In the genomic region with DNA sequence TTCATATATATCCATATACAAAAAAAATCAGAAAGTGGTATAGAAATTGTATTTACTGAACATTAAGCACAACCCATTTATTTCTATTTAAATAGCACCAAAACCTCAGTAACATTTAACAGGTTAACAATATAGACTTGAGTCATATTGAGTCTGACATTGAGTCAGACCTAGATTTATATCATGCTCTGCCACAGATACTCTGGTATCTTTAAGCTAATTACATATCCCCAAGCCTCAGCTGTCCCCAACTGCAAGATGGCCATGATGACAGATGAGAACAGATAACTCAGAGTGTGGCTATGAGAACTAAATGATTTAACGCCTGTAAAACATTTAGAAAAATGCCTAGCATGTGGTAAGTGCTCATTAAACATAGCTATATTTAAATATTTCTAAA, we compare ENCODE assay signal across 10 cellular contexts. TPM values are rescaled to one million over a fixed set of nuclear protein-coding genes. Genes with fewer than 3 reads are reported as not detected.
DNase-seq lines count a peak whose midpoint lies in the region; ATAC-seq, FAIRE-seq and TF ChIP-seq lines count a peak whose summit lies in the region.
"Had no signal": no experiment of that assay in that cellular context is flagged by ENCODE, and none has a peak within 500 bp of the region (broad histone marks: within the 10 kb centered on the region; RNA-seq: fewer than 3 reads in every experiment).

No MANE protein-coding gene starts in this region.

- H3K9me3 ChIP-seq in right atrium auricular region: no peaks in the 10 kb centered on the region
- H3K9me3 ChIP-seq: breast epithelium, gastrocnemius medialis, mucosa of descending colon had no signal

- FAIRE-seq in HTR-8/SVneo (lab: Jason Lieb, UNC): no peak

- H3K36me3 ChIP-seq in right atrium auricular region: no peaks in the 10 kb centered on the region
- H3K36me3 ChIP-seq: breast epithelium, gastrocnemius medialis had no signal

- H3K27ac ChIP-seq in right atrium auricular region: no peak overlapping the region
- H3K27ac ChIP-seq: breast epithelium had no signal

- no peaks in the 10 kb centered on the region for H3K4me1 ChIP-seq in right atrium auricular region
- H3K4me1 ChIP-seq: breast epithelium had no signal

- peaks cover 0 to 7% of the 10 kb centered on the region in 2 donors for H3K9me3 Mint-ChIP-seq in activated naive CD4-positive, alpha-beta T cell treated with anti-CD3 and anti-CD28 coated beads, Interleukin-2, amount 50 U/mL, for 72 hours

- ATAC-seq in GM18858 (IDR thresholded peaks at IDR 0.05; ENCODE audit: unreplicated experiment) (peak; percentile 61), GM19455 (IDR thresholded peaks at IDR 0.05; ENCODE audit: unreplicated experiment) (peak; percentile 65), HG03095 (IDR thresholded peaks at IDR 0.05; ENCODE audit: unreplicated experiment) (peak; percentile 65)
- peak; percentile 70 to 77 for ATAC-seq in activated naive CD4-positive, alpha-beta T cell treated with anti-CD3 and anti-CD28 coated beads, Interleukin-2, amount 50 U/mL, for 72 hours

- no peaks in the 10 kb centered on the region for H3K27me3 ChIP-seq in right atrium auricular region
- H3K27me3 ChIP-seq: breast epithelium, gastrocnemius medialis had no signal

- TF ChIP-seq CTCF in right atrium auricular region (IDR thresholded peaks at IDR 0.05): no peak

- H3K36me3 Mint-ChIP-seq in activated naive CD4-positive, alpha-beta T cell treated with anti-CD3 and anti-CD28 coated beads, Interleukin-2, amount 50 U/mL, for 72 hours: peaks cover 7 to 34% of the 10 kb centered on the region in 2 donors

- DNase-seq in activated naive CD4-positive, alpha-beta T cell treated with anti-CD3 and anti-CD28 coated beads, Interleukin-2, amount 50 U/mL, for 72 hours (ENCODE audit: low spot score in 2 of 2): peak in 1 of 2 donors; percentile 24
- DNase-seq in right atrium auricular region (ENCODE audit: low spot score) (no peak), HTR-8/SVneo (ENCODE audit: insufficient read length, low spot score) (no peak), cardiac septum (ENCODE audit: low spot score) (no peak)

- intact Hi-C loops in cardiac septum (cut with DNase I): no loop called here

- no peak overlapping the region for H3K27ac Mint-ChIP-seq in activated naive CD4-positive, alpha-beta T cell treated with anti-CD3 and anti-CD28 coated beads, Interleukin-2, amount 50 U/mL, for 72 hours

- H3K4me3 ChIP-seq in right atrium auricular region: no peak overlapping the region
- H3K4me3 ChIP-seq: breast epithelium, gastrocnemius medialis, mucosa of descending colon had no signal

RNA-seq across cellular contexts. Expression of gene IFNG, which starts 40.3 kb away (rescaled TPM):
- 10 to 100 TPM; 53.0 to 69.4 TPM for total RNA-seq in activated naive CD4-positive, alpha-beta T cell treated with anti-CD3 and anti-CD28 coated beads, Interleukin-2, amount 50 U/mL, for 72 hours
- total RNA-seq in right atrium auricular region (not detected), cardiac septum (not detected)
- total RNA-seq: breast epithelium, gastrocnemius medialis, mucosa of descending colon had no signal

Comparison
In these comparisons a context has a peak if more than half of its experiments do, and no peak if none do; other contexts are left out.
1. RNA of gene IFNG, which starts 40.3 kb away (total RNA-seq): 53.0 to 69.4 TPM in activated naive CD4-positive, alpha-beta T cell treated with anti-CD3 and anti-CD28 coated beads, Interleukin-2, amount 50 U/mL, for 72 hours; not detected in right atrium auricular region and not detected in cardiac septum (single experiment); every median in the first group is over 10 times any median in the second.
2. Peak in every context shown above with its lines, with median percentiles within 50 percentile points of each other: ATAC-seq.